Comparison of ENCODE assay signal across 9 cellular contexts in the genomic region with DNA sequence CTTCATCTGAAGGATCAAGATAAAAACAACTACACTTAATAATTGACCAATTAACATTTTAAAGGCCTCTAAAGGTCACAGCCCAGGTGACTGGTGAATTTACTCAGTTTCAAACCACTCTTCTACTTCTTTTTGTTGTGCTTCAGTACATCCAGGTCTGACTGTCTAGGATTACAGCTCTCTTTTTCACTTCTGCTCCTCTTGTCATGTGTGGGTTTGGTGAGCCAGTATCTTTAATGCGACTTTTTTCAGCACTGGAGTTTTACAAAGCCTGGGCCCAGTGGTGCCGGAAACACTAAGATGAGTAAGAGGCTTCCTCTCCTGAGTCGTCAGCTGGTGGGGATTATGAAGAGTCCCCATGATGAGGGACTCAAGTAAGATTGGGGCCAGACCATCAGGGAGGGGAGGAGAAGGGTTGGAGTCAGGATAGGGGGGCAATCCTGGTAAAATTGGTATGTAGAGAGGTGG. TPM values are rescaled to one million over a fixed set of nuclear protein-coding genes. Genes with fewer than 3 reads are reported as not detected.
DNase-seq lines count a peak whose midpoint lies in the region; ATAC-seq, FAIRE-seq and TF ChIP-seq lines count a peak whose summit lies in the region.
"Had no signal": no experiment of that assay in that cellular context is flagged by ENCODE, and none has a peak within 500 bp of the region (broad histone marks: within the 10 kb centered on the region; RNA-seq: fewer than 3 reads in every experiment).

No MANE protein-coding gene starts in this region.

- TF ChIP-seq CTCF in CD14-positive monocyte (IDR thresholded peaks at IDR 0.05): no peak

- H3K36me3 Mint-ChIP-seq in CD14-positive monocyte: peaks cover 42 to 50% of the 10 kb centered on the region in 2 donors

- no peak overlapping the region for H3K4me3 Mint-ChIP-seq in CD14-positive monocyte
- H3K4me3 Mint-ChIP-seq: nephron had no signal

- H3K27ac Mint-ChIP-seq in CD14-positive monocyte: peak overlapping the region; percentile 2 to 86 (median 34)
- H3K27ac Mint-ChIP-seq: nephron had no signal

- no peak for DNase-seq in CD14-positive monocyte (ENCODE audit: low spot score)
- DNase-seq in activated T-helper 9 cell treated with anti-CD3 and anti-CD28 coated beads, Interleukin-2, amount 50 U/mL, for 16 hours (ENCODE audit: low read depth): peak; percentile 60
- DNase-seq in stimulated activated CD4-positive, alpha-beta T cell treated with anti-CD3 and anti-CD28 coated beads, Interleukin-1b, Interleukin-23, amount 100 ng/mL, for 4 hours (ENCODE audit: low read depth in 2 of 2): peak; percentile 40 to 56
- DNase-seq in NCI-H2171 (lab: John Stamatoyannopoulos, UW): no peak
- DNase-seq in H54 (ENCODE audit: insufficient read length, low spot score): no peak
- DNase-seq in SHP77 (lab: John Stamatoyannopoulos, UW): no peak

- H3K27me3 Mint-ChIP-seq in CD14-positive monocyte (ENCODE audit: low read depth in 3 of 3): peaks cover 0 to 4% (median 0%) of the 10 kb centered on the region in 3 donors

- no peaks in the 10 kb centered on the region for H3K9me3 Mint-ChIP-seq in CD14-positive monocyte
- H3K9me3 Mint-ChIP-seq: nephron had no signal

- no peak for TF ChIP-seq POLR2A in H54 (IDR thresholded peaks at IDR 0.05; ENCODE audit: low read depth, low read length)

- FAIRE-seq in H54 (lab: Jason Lieb, UNC): no peak

- ATAC-seq in GM21423 (IDR thresholded peaks at IDR 0.05; ENCODE audit: unreplicated experiment): peak; percentile 96
- peak; percentile 95 for ATAC-seq in HG03575 (IDR thresholded peaks at IDR 0.05; ENCODE audit: extremely low read depth, insufficient number of reproducible peaks, low FRiP score, unreplicated experiment)

- intact Hi-C loops in CD14-positive monocyte (cut with micrococcal nuclease): no loop called here

- H3K4me1 Mint-ChIP-seq in CD14-positive monocyte: peaks cover 39% of the 10 kb centered on the region

RNA-seq across cellular contexts. Expression of a gene that starts 27.0 kb away (rescaled TPM):
- 1 to 10 TPM; 2.1 to 3.3 TPM for polyA plus RNA-seq in CD14-positive monocyte

Comparison
In these comparisons a context has a peak if more than half of its experiments do, and no peak if none do; other contexts are left out.
1. DNase-seq: peak in activated T-helper 9 cell treated with anti-CD3 and anti-CD28 coated beads, Interleukin-2, amount 50 U/mL, for 16 hours (single experiment) and stimulated activated CD4-positive, alpha-beta T cell treated with anti-CD3 and anti-CD28 coated beads, Interleukin-1b, Interleukin-23, amount 100 ng/mL, for 4 hours (2 of 2); none in CD14-positive monocyte (single experiment), NCI-H2171 (single experiment), H54 (single experiment) and SHP77 (0 of 2).